Comparison of ENCODE assay signal across 1 cellular context in genomic region chr7:137909042-137909441, GRCh38.
TF ChIP-seq lines count a peak whose summit lies in the region.

No MANE protein-coding gene starts in this region.

TF ChIP-seq in HepG2, 621 proteins besides CTCF, POLR2A, EP300 and RAD21 (continued from another document):
- TF ChIP-seq ZNF512B (CRISPR knock-in tag; IDR thresholded peaks at IDR 0.05; ENCODE audit: borderline replicate concordance) (no peak), KMT2A (CRISPR knock-in tag; IDR thresholded peaks at IDR 0.05) (no peak), KDM4B (CRISPR knock-in tag; IDR thresholded peaks at IDR 0.05) (no peak), ZNF331 (CRISPR knock-in tag; IDR thresholded peaks at IDR 0.05) (no peak), ARID4A (CRISPR knock-in tag; IDR thresholded peaks at IDR 0.05; ENCODE audit: borderline replicate concordance) (no peak), HMGXB3 (CRISPR knock-in tag; IDR thresholded peaks at IDR 0.05; ENCODE audit: borderline replicate concordance) (no peak), HMG20B (CRISPR knock-in tag; conservative IDR thresholded peaks at IDR 0.05) (no peak), MTF2 (CRISPR knock-in tag; IDR thresholded peaks at IDR 0.05; ENCODE audit: borderline replicate concordance) (no peak), NONO (IDR thresholded peaks at IDR 0.05) (no peak), NONO (CRISPR knock-in tag; conservative IDR thresholded peaks at IDR 0.05) (no peak), ZNF326 (CRISPR knock-in tag; IDR thresholded peaks at IDR 0.05; ENCODE audit: borderline replicate concordance) (no peak), FOSL2 (CRISPR knock-in tag; IDR thresholded peaks at IDR 0.05) (no peak)
